In the genomic region with DNA sequence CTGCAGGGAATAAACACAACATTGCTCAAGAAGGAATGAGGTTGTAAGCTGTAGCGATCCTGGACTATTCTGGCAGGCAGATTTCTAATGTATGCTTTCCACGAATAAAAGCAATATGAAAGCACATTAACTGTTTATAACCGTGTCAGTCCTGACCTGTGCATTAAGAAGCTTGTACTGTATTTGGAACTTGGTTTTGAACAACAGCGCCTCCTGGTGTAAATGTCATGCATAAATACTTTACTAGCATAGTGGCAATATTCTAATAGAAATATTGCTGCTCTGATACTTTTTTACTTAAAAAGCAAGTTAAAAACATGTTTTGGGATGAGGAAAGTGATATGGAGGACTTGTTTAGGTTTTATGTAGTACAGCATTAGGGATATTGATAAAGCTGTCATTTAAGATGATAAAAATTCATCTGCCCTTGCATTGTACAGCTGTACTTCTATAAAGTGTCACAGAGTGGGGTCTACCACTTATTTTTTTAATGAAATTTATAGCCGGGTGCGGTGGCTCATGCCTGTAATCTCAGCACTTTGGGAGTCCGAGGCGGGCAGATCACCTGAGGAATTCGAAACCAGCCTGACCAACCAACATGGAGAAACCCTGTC, we compare ENCODE assay signal across 8 cellular contexts.
DNase-seq lines count a peak whose midpoint lies in the region; ATAC-seq and TF ChIP-seq lines count a peak whose summit lies in the region.

No MANE protein-coding gene starts in this region.

- no peaks in the 10 kb centered on the region for H3K4me1 ChIP-seq in HEK293 (ENCODE audit: control insufficient read depth, insufficient read depth, low read length)

- H3K36me3 Mint-ChIP-seq in activated T-helper 17 cell treated with anti-CD3 and anti-CD28 coated beads, Interleukin-2, amount 50 U/mL, for 72 hours (ENCODE audit: low read depth): no peaks in the 10 kb centered on the region

- H3K4me3 ChIP-seq in HEK293 (ENCODE audit: low read depth, low read length): no peak overlapping the region

- DNase-seq in DMS 273 treated with DMSO at 0.1 percent for 48 hours (lab: John Stamatoyannopoulos, UW) (peak; percentile 64), NCI-H748 (lab: John Stamatoyannopoulos, UW; ENCODE audit: unreplicated experiment) (peak; percentile 71), glomerular visceral epithelial cell (ENCODE audit: extremely low spot score) (peak; percentile 81), pulmonary artery endothelial cell (ENCODE audit: low read depth, low spot score) (peak; percentile 26), posterior vena cava (ENCODE audit: low spot score) (no peak)

- peaks cover 0 to 2% of the 10 kb centered on the region in 2 experiments; a peak in 1 of 3 replicates for H3K36me3 ChIP-seq in HEK293 (ENCODE audit: control insufficient read depth in 2 of 2, insufficient read depth in 1 of 2, low read length in 2 of 2)

- CTCF ChIA-PET in HEK293 (lab: Yijun Ruan, JAX): interaction anchor here (0.6 to 8.9 kb wide), 51 partner anchors 9 to 1888 kb away, joined by 3 to 97 read pairs (median 5); partner anchors contain the start of gene CLTA

- no peak overlapping the region for H3K27ac Mint-ChIP-seq in activated T-helper 17 cell treated with anti-CD3 and anti-CD28 coated beads, Interleukin-2, amount 50 U/mL, for 72 hours

- peak; percentile 80 for ATAC-seq in activated T-helper 17 cell treated with anti-CD3 and anti-CD28 coated beads, Interleukin-2, amount 50 U/mL, for 72 hours (replicated peaks)
- ATAC-seq in HG03439 (IDR thresholded peaks at IDR 0.05; ENCODE audit: unreplicated experiment): no peak

- H3K9me3 Mint-ChIP-seq in activated T-helper 17 cell treated with anti-CD3 and anti-CD28 coated beads, Interleukin-2, amount 50 U/mL, for 72 hours: no peaks in the 10 kb centered on the region

- no peak overlapping the region for H3K4me3 Mint-ChIP-seq in activated T-helper 17 cell treated with anti-CD3 and anti-CD28 coated beads, Interleukin-2, amount 50 U/mL, for 72 hours

- TF ChIP-seq CTCF in HEK293 (tag by site-specific recombination; IDR thresholded peaks at IDR 0.05): peak; percentile 20; the same call in 1 of the 2 replicates

- H3K27me3 Mint-ChIP-seq in activated T-helper 17 cell treated with anti-CD3 and anti-CD28 coated beads, Interleukin-2, amount 50 U/mL, for 72 hours: no peaks in the 10 kb centered on the region

- no peaks in the 10 kb centered on the region for H3K9me3 ChIP-seq in HEK293 (ENCODE audit: control insufficient read depth, insufficient read depth, low read depth, low read length)

- POLR2A ChIA-PET in HEK293 (lab: Yijun Ruan, JAX): interaction anchor here (0.7 to 1.3 kb wide), 3 partner anchors 70 to 138 kb away, joined by 3 to 8 read pairs (median 4); partner anchors contain the start of genes CLTA and GNE

- intact Hi-C loops in posterior vena cava (cut with DNase I): loop anchor here in 1 of 2 donors (10.0 kb wide), 2 partner anchors 84 to 124 kb away; no protein-coding TSS in a partner anchor

- H3K4me1 Mint-ChIP-seq in activated T-helper 17 cell treated with anti-CD3 and anti-CD28 coated beads, Interleukin-2, amount 50 U/mL, for 72 hours: no peaks in the 10 kb centered on the region

- H3K27ac ChIP-seq in HEK293 (ENCODE audit: extremely low read depth, low read depth, low read length): no peak overlapping the region

TF ChIP-seq in HEK293, 187 proteins besides CTCF, POLR2A, EP300 and RAD21:
- TF ChIP-seq ZNF596 (tag by site-specific recombination; IDR thresholded peaks at IDR 0.05) (no peak), YY2 (tag by site-specific recombination; IDR thresholded peaks at IDR 0.05) (no peak), KLF1 (tag by site-specific recombination; IDR thresholded peaks at IDR 0.05) (no peak), ZNF302 (tag by site-specific recombination; IDR thresholded peaks at IDR 0.05; ENCODE audit: low read depth) (no peak), HOXC10 (CRISPR knock-in tag; IDR thresholded peaks at IDR 0.05) (no peak), ZNF571 (tag by site-specific recombination; IDR thresholded peaks at IDR 0.05) (no peak), WT1 (tag by site-specific recombination; IDR thresholded peaks at IDR 0.05) (no peak), BCL6B (tag by site-specific recombination; IDR thresholded peaks at IDR 0.05) (peak; percentile 72; the same call in 1 of the 2 replicates), ZNF654 (tag by site-specific recombination; IDR thresholded peaks at IDR 0.05; ENCODE audit: low read depth) (peak; percentile 56), ZNF2 (tag by site-specific recombination; IDR thresholded peaks at IDR 0.05) (peak; percentile 73), ZNF660 (tag by site-specific recombination; IDR thresholded peaks at IDR 0.05) (no peak), ZNF146 (tag by site-specific recombination; IDR thresholded peaks at IDR 0.05) (no peak)
- TF ChIP-seq, protein P1, sequence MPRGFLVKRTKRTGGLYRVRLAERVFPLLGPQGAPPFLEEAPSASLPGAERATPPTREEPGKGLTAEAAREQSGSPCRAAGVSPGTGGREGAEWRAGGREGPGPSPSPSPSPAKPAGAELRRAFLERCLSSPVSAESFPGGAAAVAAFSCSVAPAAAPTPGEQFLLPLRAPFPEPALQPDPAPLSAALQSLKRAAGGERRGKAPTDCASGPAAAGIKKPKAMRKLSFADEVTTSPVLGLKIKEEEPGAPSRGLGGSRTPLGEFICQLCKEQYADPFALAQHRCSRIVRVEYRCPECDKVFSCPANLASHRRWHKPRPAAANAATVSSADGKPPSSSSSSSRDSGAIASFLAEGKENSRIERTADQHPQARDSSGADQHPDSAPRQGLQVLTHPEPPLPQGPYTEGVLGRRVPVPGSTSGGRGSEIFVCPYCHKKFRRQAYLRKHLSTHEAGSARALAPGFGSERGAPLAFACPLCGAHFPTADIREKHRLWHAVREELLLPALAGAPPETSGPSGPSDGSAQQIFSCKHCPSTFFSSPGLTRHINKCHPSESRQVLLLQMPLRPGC (tag by site-specific recombination; IDR thresholded peaks at IDR 0.05): no peak
